25 cellular contexts compared by ENCODE assay signal in genomic region chr20:22821826-22822225, GRCh38.
"Had no signal": no experiment of that assay in that cellular context is flagged by ENCODE, and none has a peak within 500 bp of the region (broad histone marks: within the 10 kb centered on the region; RNA-seq: fewer than 3 reads in every experiment).

No MANE protein-coding gene starts in this region.

- H3K9ac ChIP-seq: neural progenitor cell had no signal

- H3K4me2 ChIP-seq: neural progenitor cell, smooth muscle cell had no signal

- H3K4me3 Mint-ChIP-seq: memory B cell; natural killer cell treated with Interleukin-12 subunit alpha and Interleukin-12 subunit beta and Interleukin-15 and Interleukin-18, amount 100 ng/mL, for 72 hours; stimulated activated naive CD8-positive, alpha-beta T cell treated with anti-CD3 and anti-CD28 coated beads, Interleukin-15, amount 100 ng/mL, for 72 hours had no signal

- H3K4me1 Mint-ChIP-seq: memory B cell; stimulated activated naive CD8-positive, alpha-beta T cell treated with anti-CD3 and anti-CD28 coated beads, Interleukin-15, amount 100 ng/mL, for 72 hours had no signal

- DNase-seq: central memory CD4-positive, alpha-beta T cell; effector CD8-positive, alpha-beta T cell; heart left ventricle; hippocampal formation; kidney; nucleus accumbens; pancreas; stimulated activated CD4-positive, alpha-beta T cell treated with anti-CD3 and anti-CD28 coated beads, Interleukin-12 subunit alpha, Interleukin-12 subunit beta, amount 100 ng/mL, for 4 hours; stimulated activated CD4-positive, alpha-beta T cell treated with anti-CD3 and anti-CD28 coated beads, Interleukin-1b, Interleukin-23, amount 100 ng/mL, for 48 hours; stimulated activated CD4-positive, alpha-beta T cell treated with anti-CD3 and anti-CD28 coated beads, Interleukin-4, amount 100 ng/mL, for 1 hour; stimulated activated CD8-positive, alpha-beta memory T cell treated with anti-CD3 and anti-CD28 coated beads, Interleukin-4, amount 100 ng/mL, for 48 hours; stimulated activated naive CD4-positive, alpha-beta T cell; stimulated activated naive CD8-positive, alpha-beta T cell treated with anti-CD3 and anti-CD28 coated beads, Interleukin-15, amount 100 ng/mL, for 72 hours; transverse colon had no signal

- H2AFZ ChIP-seq: neural progenitor cell had no signal

- H3K27me3 ChIP-seq: esophagus muscularis mucosa, foreskin keratinocyte, gastroesophageal sphincter, heart left ventricle, neural progenitor cell, pancreas, suprapubic skin, transverse colon had no signal

- H3K27me3 Mint-ChIP-seq: natural killer cell treated with Interleukin-12 subunit alpha and Interleukin-12 subunit beta and Interleukin-15 and Interleukin-18, amount 100 ng/mL, for 72 hours; stimulated activated naive CD8-positive, alpha-beta T cell treated with anti-CD3 and anti-CD28 coated beads, Interleukin-15, amount 100 ng/mL, for 72 hours had no signal

- H3K36me3 ChIP-seq: esophagus muscularis mucosa, gastroesophageal sphincter, heart left ventricle, neural progenitor cell, pancreas, suprapubic skin, transverse colon had no signal

- H3K9me3 Mint-ChIP-seq: natural killer cell treated with Interleukin-12 subunit alpha and Interleukin-12 subunit beta and Interleukin-15 and Interleukin-18, amount 100 ng/mL, for 72 hours; neural progenitor cell; stimulated activated naive CD8-positive, alpha-beta T cell treated with anti-CD3 and anti-CD28 coated beads, Interleukin-15, amount 100 ng/mL, for 72 hours had no signal

- H3K36me3 Mint-ChIP-seq: memory B cell; natural killer cell treated with Interleukin-12 subunit alpha and Interleukin-12 subunit beta and Interleukin-15 and Interleukin-18, amount 100 ng/mL, for 72 hours; neural progenitor cell had no signal

- H3K4me3 ChIP-seq: esophagus muscularis mucosa, gastroesophageal sphincter, heart left ventricle, lung, neural progenitor cell, pancreas, smooth muscle cell, suprapubic skin, transverse colon had no signal

- ATAC-seq: gastroesophageal sphincter; left lobe of liver; pancreas; sciatic nerve; stimulated activated naive CD8-positive, alpha-beta T cell treated with anti-CD3 and anti-CD28 coated beads, Interleukin-15, amount 100 ng/mL, for 72 hours had no signal

- H3K9me3 ChIP-seq: esophagus muscularis mucosa, gastroesophageal sphincter, heart left ventricle, pancreas, suprapubic skin, transverse colon had no signal

- H3K27ac Mint-ChIP-seq: memory B cell; natural killer cell treated with Interleukin-12 subunit alpha and Interleukin-12 subunit beta and Interleukin-15 and Interleukin-18, amount 100 ng/mL, for 72 hours; stimulated activated naive CD8-positive, alpha-beta T cell treated with anti-CD3 and anti-CD28 coated beads, Interleukin-15, amount 100 ng/mL, for 72 hours had no signal

- H3K4me1 ChIP-seq: esophagus muscularis mucosa, gastroesophageal sphincter, heart left ventricle, pancreas, suprapubic skin, transverse colon had no signal

- H3K27ac ChIP-seq: esophagus muscularis mucosa, foreskin keratinocyte, gastroesophageal sphincter, heart left ventricle, neural progenitor cell, pancreas, suprapubic skin, transverse colon had no signal
